Comparison of ENCODE assay signal across 1 cellular context in genomic region chr19:18328340-18329034, GRCh38.
TF ChIP-seq lines count a peak whose summit lies in the region.

No MANE protein-coding gene starts in this region.

TF ChIP-seq in HepG2, 621 proteins besides CTCF, POLR2A, EP300 and RAD21 (continued from another document):
- TF ChIP-seq RFXAP (CRISPR knock-in tag; IDR thresholded peaks at IDR 0.05; ENCODE audit: borderline replicate concordance): peak; percentile 92
- peak; percentile 62; the same call in 1 of the 2 replicates for TF ChIP-seq POLR2G (IDR thresholded peaks at IDR 0.05; ENCODE audit: low read depth, low read length)
- no peak for TF ChIP-seq RFX1 (IDR thresholded peaks at IDR 0.05)
- no peak for TF ChIP-seq GLMP (CRISPR knock-in tag; IDR thresholded peaks at IDR 0.05; ENCODE audit: borderline replicate concordance)
- TF ChIP-seq ZNF580 (CRISPR knock-in tag; IDR thresholded peaks at IDR 0.05; ENCODE audit: borderline replicate concordance, low read depth): 0 out of 2 replicates have a peak, but pooled peaks have one; percentile 37
- TF ChIP-seq ZNF710 (CRISPR knock-in tag; IDR thresholded peaks at IDR 0.05; ENCODE audit: borderline replicate concordance): peak; percentile 39; the same call in 1 of the 2 replicates
- peak; percentile 86 for TF ChIP-seq POLR2AphosphoS5 (IDR thresholded peaks at IDR 0.05; ENCODE audit: low read depth, low read length)
- TF ChIP-seq ZNF660 (CRISPR knock-in tag; IDR thresholded peaks at IDR 0.05; ENCODE audit: borderline replicate concordance, low read depth): no peak
- TF ChIP-seq TEAD3 (CRISPR knock-in tag; optimal IDR thresholded peaks at IDR 0.05; ENCODE audit: borderline replicate concordance): peak; percentile 92
- TF ChIP-seq HMG20A (CRISPR knock-in tag; IDR thresholded peaks at IDR 0.05; ENCODE audit: borderline replicate concordance): 0 out of 2 replicates have a peak, but pooled peaks have one; percentile 31
- TF ChIP-seq ZNF724P (CRISPR knock-in tag; IDR thresholded peaks at IDR 0.05; ENCODE audit: borderline replicate concordance): no peak
- TF ChIP-seq ZNF33A (CRISPR knock-in tag; IDR thresholded peaks at IDR 0.05; ENCODE audit: borderline replicate concordance): no peak
- TF ChIP-seq ATF6 (CRISPR knock-in tag; conservative IDR thresholded peaks at IDR 0.05): 0 out of 2 replicates have a peak, but pooled peaks have one; percentile 37
- TF ChIP-seq KLF12 (CRISPR knock-in tag; IDR thresholded peaks at IDR 0.05; ENCODE audit: borderline replicate concordance): 0 out of 2 replicates have a peak, but pooled peaks have one; percentile 16
- TF ChIP-seq KAT8 (CRISPR knock-in tag; IDR thresholded peaks at IDR 0.05): 0 out of 2 replicates have a peak, but pooled peaks have one; percentile 32
- no peak for TF ChIP-seq FOSL2 (CRISPR knock-in tag; IDR thresholded peaks at IDR 0.05)
- TF ChIP-seq CBX1 (IDR thresholded peaks at IDR 0.05; ENCODE audit: low read depth): no peak
